ENCODE assay signal across 8 cellular contexts in genomic region chr17:1629647-1630310, GRCh38. TPM values are rescaled to one million over a fixed set of nuclear protein-coding genes. Genes with fewer than 3 reads are reported as not detected.
DNase-seq lines count a peak whose midpoint lies in the region; ATAC-seq and TF ChIP-seq lines count a peak whose summit lies in the region.

No MANE protein-coding gene starts in this region.

- TF ChIP-seq POLR2A in vagina (IDR thresholded peaks at IDR 0.05) = no peak

- 3% methylated on average over 37 to 38 of the region's 38 CpGs for WGBS in psoas muscle, 3 donors

- peak overlapping the region; percentile 93 for H3K4me3 ChIP-seq in psoas muscle
- peak overlapping the region; percentile 69 to 96 for H3K4me3 ChIP-seq in vagina

- intact Hi-C loops in Right ventricle myocardium superior (cut with DNase I) (loop anchor here (1.0 kb wide), 1 partner anchor 55 kb away; no protein-coding TSS in a partner anchor), psoas muscle (cut with DNase I) (loop anchor here (1.0 to 5.0 kb wide), 3 partner anchors 37 to 367 kb away; no protein-coding TSS in a partner anchor), vagina (cut with DNase I) (loop anchor here (2.0 kb wide), 1 partner anchor 55 kb away; no protein-coding TSS in a partner anchor)

- peak overlapping the region; percentile 79; the same call in 1 of the 2 replicates for H3K27ac ChIP-seq in 22Rv1
- peak overlapping the region; percentile 92 for H3K27ac ChIP-seq in psoas muscle
- H3K27ac ChIP-seq in vagina = peak overlapping the region; percentile 95

- H3K36me3 ChIP-seq in psoas muscle (ENCODE audit: insufficient read depth in 1 of 2, low read depth in 1 of 2) (peaks cover 0 to 21% of the 10 kb centered on the region in 2 donors), vagina (no peaks in the 10 kb centered on the region)

- DNase-seq in GM19240 (ENCODE audit: insufficient read length, low spot score) = peak; percentile 67
- DNase-seq in RPMI7951 (ENCODE audit: low read depth) = peak; percentile 28
- peak; percentile 68 for DNase-seq in activated gamma-delta T cell treated with anti-CD3 and anti-CD28 coated beads, Interleukin-2, amount 50 U/mL, for 16 hours (ENCODE audit: low read depth)
- DNase-seq in Right ventricle myocardium superior = peak; percentile 79
- DNase-seq in psoas muscle = peak; percentile 77 to 89
- no peak for DNase-seq in vagina (ENCODE audit: extremely low spot score in 2 of 2)

- H3K4me1 ChIP-seq in psoas muscle = peaks cover 29% of the 10 kb centered on the region
- peaks cover 16% of the 10 kb centered on the region for H3K4me1 ChIP-seq in vagina

- TF ChIP-seq CTCF in 22Rv1 (IDR thresholded peaks at IDR 0.05) (peak; percentile 78), psoas muscle (IDR thresholded peaks at IDR 0.05) (peak; percentile 74), vagina (IDR thresholded peaks at IDR 0.05) (peak in 2 of 3 experiments; percentile 31 to 34)

- H3K9me3 ChIP-seq in psoas muscle = no peaks in the 10 kb centered on the region
- H3K9me3 ChIP-seq in vagina = no peaks in the 10 kb centered on the region

- H3K27me3 ChIP-seq in psoas muscle (ENCODE audit: insufficient read depth in 3 of 3, low read length in 2 of 3) = no peaks in the 10 kb centered on the region
- H3K27me3 ChIP-seq in vagina = no peaks in the 10 kb centered on the region

- ATAC-seq in Right ventricle myocardium superior (ENCODE audit: poor library complexity) (peak; percentile 19), psoas muscle (peak; percentile 61 to 66 (median 61)), HG02588 (IDR thresholded peaks at IDR 0.05; ENCODE audit: unreplicated experiment) (no peak)

RNA-seq across cellular contexts. Expression of gene SLC43A2, which starts 1.1 kb away (rescaled TPM):
- total RNA-seq in RPMI7951 (2014; rRNA removed; shearing (Covaris generic)) = 2.2 and 2.5 TPM in 2 replicates
- total RNA-seq in Right ventricle myocardium superior (4.2 TPM), psoas muscle (10 to 100 TPM; 10.1 to 70.5 (median 30.0) TPM), vagina (5.2 TPM)
- polyA plus RNA-seq in psoas muscle = 10 to 100 TPM in 2 of 3 donors, 1 to 10 TPM in 1; 9.5 to 21.7 (median 19.0) TPM

RNA-seq across cellular contexts. Expression of gene SCARF1, which starts 15.8 kb away (rescaled TPM):
- 0.12 and 0.20 TPM in 2 replicates for total RNA-seq in RPMI7951 (2014; rRNA removed; shearing (Covaris generic))
- total RNA-seq in Right ventricle myocardium superior = 11.2 TPM
- 1 to 10 TPM; 5.2 to 8.9 (median 6.4) TPM for total RNA-seq in psoas muscle
- polyA plus RNA-seq in psoas muscle = 1 to 10 TPM; 2.0 to 4.9 (median 4.1) TPM
- total RNA-seq in vagina = 26.3 TPM

RNA-seq across cellular contexts. Expression of gene RILP, which starts 19.9 kb away (rescaled TPM):
- 8.8 and 9.1 TPM in 2 replicates for total RNA-seq in RPMI7951 (2014; rRNA removed; shearing (Covaris generic))
- 74.6 TPM for total RNA-seq in Right ventricle myocardium superior
- total RNA-seq in psoas muscle = 10 to 100 TPM; 23.3 to 44.5 (median 29.8) TPM
- 10 to 100 TPM; 26.8 to 49.9 (median 39.1) TPM for polyA plus RNA-seq in psoas muscle
- total RNA-seq in vagina = 7.1 TPM

RNA-seq across cellular contexts. Expression of gene PRPF8, which starts 54.9 kb away (rescaled TPM):
- total RNA-seq in RPMI7951 (2014; rRNA removed; shearing (Covaris generic)) = 65.7 and 69.7 TPM in 2 replicates
- total RNA-seq in Right ventricle myocardium superior (125 TPM), psoas muscle (100 to 1,000 TPM; 218 to 305 (median 223) TPM), vagina (247 TPM)
- polyA plus RNA-seq in psoas muscle = 100 to 1,000 TPM in 1 of 3 donors, 10 to 100 TPM in 2; 84.8 to 138 (median 90.2) TPM

Comparison
In these comparisons a context has a peak if more than half of its experiments do, and no peak if none do; other contexts are left out.
1. DNase-seq: peak in GM19240 (single experiment), RPMI7951 (single experiment), activated gamma-delta T cell treated with anti-CD3 and anti-CD28 coated beads, Interleukin-2, amount 50 U/mL, for 16 hours (single experiment), Right ventricle myocardium superior (single experiment) and psoas muscle (2 of 2); none in vagina (0 of 2).
2. Peak in every context shown above with its lines, with median percentiles within 50 percentile points of each other: H3K27ac ChIP-seq and CTCF ChIP-seq.